Comparison of ENCODE assay signal across 8 cellular contexts in the genomic region with DNA sequence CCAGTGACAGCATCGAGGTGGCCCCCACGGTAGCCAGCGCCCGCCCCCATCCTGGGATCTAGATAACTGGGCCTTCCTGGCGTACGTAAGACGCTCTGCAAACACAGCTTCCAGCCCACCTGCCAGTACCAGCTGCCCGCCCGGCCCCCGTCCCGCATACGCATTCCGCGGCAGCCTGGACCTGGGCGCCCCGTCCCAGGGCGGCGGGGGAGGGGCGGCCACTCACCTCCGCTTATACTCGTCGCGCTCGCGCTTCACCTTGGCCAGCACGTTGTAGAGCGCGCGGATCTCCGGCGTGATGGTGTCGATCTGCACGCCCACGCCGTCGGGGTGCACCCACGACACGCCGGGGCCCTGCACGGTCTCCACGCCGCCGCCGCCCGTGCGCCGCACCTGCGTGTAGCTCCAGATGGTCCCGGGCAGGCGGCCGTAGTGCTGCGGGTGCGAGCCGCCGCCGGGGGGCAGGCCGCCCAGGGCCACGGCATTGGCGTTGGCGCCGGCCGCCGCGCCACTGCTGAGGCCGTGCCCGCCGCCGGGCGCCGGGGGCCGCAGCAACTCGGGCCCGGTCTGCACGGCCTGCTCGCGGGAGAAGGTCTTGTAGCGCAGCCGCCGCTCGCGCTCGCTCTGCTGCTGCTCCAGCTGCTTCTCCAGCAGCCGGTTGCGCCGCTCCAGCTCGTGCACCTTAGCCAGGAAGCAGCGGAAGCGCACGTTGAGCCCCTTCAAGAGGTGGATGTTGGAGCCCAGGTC. TPM values are rescaled to one million over a fixed set of nuclear protein-coding genes. Genes with fewer than 3 reads are reported as not detected.
DNase-seq lines count a peak whose midpoint lies in the region; ATAC-seq, FAIRE-seq and TF ChIP-seq lines count a peak whose summit lies in the region.

No MANE protein-coding gene starts in this region.

- ATAC-seq in HG02588 (IDR thresholded peaks at IDR 0.05; ENCODE audit: unreplicated experiment) (peak; percentile 14), omental fat pad (ENCODE audit: low FRiP score) (peak; percentile 10)
- ATAC-seq in activated T-cell treated with anti-CD3 and anti-CD28 coated beads, Interleukin-2, amount 50 U/mL, for 4 hours, result peak; percentile 16 to 19

- H3K27me3 ChIP-seq in fibroblast of lung (ENCODE audit: control insufficient read depth, insufficient read depth, low read length), result peaks cover 3% of the 10 kb centered on the region

- no peak for FAIRE-seq in D721Med (lab: Jason Lieb, UNC)

- H3K9ac ChIP-seq in fibroblast of lung (ENCODE audit: insufficient read depth, low read length), result peak overlapping the region; percentile 73

- peak overlapping the region; percentile 31 for H3K27ac ChIP-seq in fibroblast of lung (ENCODE audit: insufficient read depth, low read length)

- peak overlapping the region; percentile 64 to 77 (median 74) for H3K4me3 ChIP-seq in fibroblast of lung (replicated peaks in 1 of 4; ENCODE audit: control extremely low read depth in 1 of 4, insufficient read depth in 1 of 4, low read depth in 3 of 4, low read length in 4 of 4)

- DNase-seq in GM10266 (ENCODE audit: extremely low spot score) (peak; percentile 65), NCI-H2171 treated with DMSO at 0.1 percent for 48 hours (lab: John Stamatoyannopoulos, UW) (peak; percentile 28), fibroblast of lung (ENCODE audit: low read depth in 2 of 2) (no peak), omental fat pad (ENCODE audit: low spot score) (no peak), 8988T (no peak), D721Med (ENCODE audit: insufficient read length, low spot score) (no peak)
- peak; percentile 62 for DNase-seq in activated T-cell treated with anti-CD3 and anti-CD28 coated beads, Interleukin-2, amount 50 U/mL, for 4 hours

- no peaks in the 10 kb centered on the region for H3K27me3 Mint-ChIP-seq in activated T-cell treated with anti-CD3 and anti-CD28 coated beads, Interleukin-2, amount 50 U/mL, for 4 hours (ENCODE audit: low read depth)

- no peaks in the 10 kb centered on the region for H3K36me3 ChIP-seq in fibroblast of lung (ENCODE audit: control insufficient read depth, insufficient read depth, low read length)

- H2AFZ ChIP-seq in fibroblast of lung (ENCODE audit: low read length), result no peak overlapping the region

- H4K20me1 ChIP-seq in fibroblast of lung (ENCODE audit: control insufficient read depth, extremely low read depth, insufficient read depth, low read length), result no peaks in the 10 kb centered on the region

- peak overlapping the region; percentile 89 for H3K4me3 Mint-ChIP-seq in activated T-cell treated with anti-CD3 and anti-CD28 coated beads, Interleukin-2, amount 50 U/mL, for 4 hours

- peaks cover 2% of the 10 kb centered on the region for H3K36me3 Mint-ChIP-seq in activated T-cell treated with anti-CD3 and anti-CD28 coated beads, Interleukin-2, amount 50 U/mL, for 4 hours (ENCODE audit: insufficient read depth)

- peaks cover 19% of the 10 kb centered on the region for H3K4me1 ChIP-seq in fibroblast of lung (ENCODE audit: control insufficient read depth, extremely low read depth, insufficient read depth, low read length)

- no peaks in the 10 kb centered on the region for H3K9me3 Mint-ChIP-seq in activated T-cell treated with anti-CD3 and anti-CD28 coated beads, Interleukin-2, amount 50 U/mL, for 4 hours

- H3K4me2 ChIP-seq in fibroblast of lung (ENCODE audit: extremely low read depth, insufficient read depth, low read length), result peak overlapping the region; percentile 53

- TF ChIP-seq CTCF in GM10266 (IDR thresholded peaks at IDR 0.05; ENCODE audit: control insufficient read depth, insufficient read depth, low read depth, missing control alignments), result peak; percentile 51
- TF ChIP-seq CTCF in fibroblast of lung (conservative IDR thresholded peaks at IDR 0.05 in 1 of 2, IDR thresholded peaks at IDR 0.05 in 1 of 2; ENCODE audit: low read depth in 1 of 2, low read length in 2 of 2), result no peak
- TF ChIP-seq CTCF in omental fat pad (IDR thresholded peaks at IDR 0.05), result no peak
- no peak for TF ChIP-seq CTCF in D721Med (IDR thresholded peaks at IDR 0.05; ENCODE audit: insufficient read depth, missing control alignments)

- no peaks in the 10 kb centered on the region for H3K9me3 ChIP-seq in fibroblast of lung (ENCODE audit: control insufficient read depth, insufficient read depth, low read depth, low read length)

- H3K4me1 Mint-ChIP-seq in activated T-cell treated with anti-CD3 and anti-CD28 coated beads, Interleukin-2, amount 50 U/mL, for 4 hours (ENCODE audit: low read depth), result peaks cover 60% of the 10 kb centered on the region

- peaks cover 53% of the 10 kb centered on the region for H3K79me2 ChIP-seq in fibroblast of lung (ENCODE audit: control insufficient read depth, insufficient read depth, low read length)

RNA-seq across cellular contexts. Expression of gene IFFO2, which starts 0.9 kb away (rescaled TPM):
- 10 to 100 TPM; 36.0 to 47.6 (median 36.1) TPM for total RNA-seq in activated T-cell treated with anti-CD3 and anti-CD28 coated beads, Interleukin-2, amount 50 U/mL, for 4 hours
- total RNA-seq in fibroblast of lung (5.6 and 5.8 TPM in 2 replicates), omental fat pad (10 to 100 TPM in 1 of 4 donors, 1 to 10 TPM in 3; 2.3 to 12.9 (median 7.7) TPM)
- polyA plus RNA-seq in fibroblast of lung, result 7.3 and 10.4 TPM in 2 replicates
- 7.1 and 8.5 TPM in 2 replicates for polyA plus RNA-seq in fibroblast of lung (2012)
- 18.6 and 27.1 TPM in 2 replicates for polyA minus RNA-seq in fibroblast of lung (ENCODE audit: low replicate concordance)

RNA-seq across cellular contexts. Expression of gene ALDH4A1, which starts 53.3 kb away (rescaled TPM):
- 1 to 10 TPM; 4.2 to 4.6 (median 4.4) TPM for total RNA-seq in activated T-cell treated with anti-CD3 and anti-CD28 coated beads, Interleukin-2, amount 50 U/mL, for 4 hours
- total RNA-seq in fibroblast of lung (6.9 and 11.9 TPM in 2 replicates), omental fat pad (10 to 100 TPM; 22.2 to 96.8 (median 67.3) TPM)
- 6.9 and 8.3 TPM in 2 replicates for polyA plus RNA-seq in fibroblast of lung
- polyA plus RNA-seq in fibroblast of lung (2012), result 11.6 and 12.9 TPM in 2 replicates
- 19.6 and 20.0 TPM in 2 replicates for polyA minus RNA-seq in fibroblast of lung (ENCODE audit: low replicate concordance)

Comparison
In these comparisons a context has a peak if more than half of its experiments do, and no peak if none do; other contexts are left out.
1. DNase-seq: peak in GM10266 (single experiment), NCI-H2171 treated with DMSO at 0.1 percent for 48 hours (single experiment) and activated T-cell treated with anti-CD3 and anti-CD28 coated beads, Interleukin-2, amount 50 U/mL, for 4 hours (single experiment); none in fibroblast of lung (0 of 2), omental fat pad (single experiment), 8988T (single experiment) and D721Med (single experiment).
2. Peak in every context shown above with its lines, with median percentiles within 50 percentile points of each other: ATAC-seq.